Comparison of ENCODE assay signal across 11 cellular contexts in genomic region chr3:50583897-50584296, GRCh38. TPM values are rescaled to one million over a fixed set of nuclear protein-coding genes. Genes with fewer than 3 reads are reported as not detected.
DNase-seq lines count a peak whose midpoint lies in the region; ATAC-seq and TF ChIP-seq lines count a peak whose summit lies in the region.
"Had no signal": no experiment of that assay in that cellular context is flagged by ENCODE, and none has a peak within 500 bp of the region (broad histone marks: within the 10 kb centered on the region; RNA-seq: fewer than 3 reads in every experiment).

No MANE protein-coding gene starts in this region.

- H3K4me1 ChIP-seq in DND-41 (ENCODE audit: insufficient read depth, low read length) (peaks cover 47% of the 10 kb centered on the region), left ventricle myocardium inferior (peaks cover 83% of the 10 kb centered on the region), gastrocnemius medialis (peaks cover 80 to 81% of the 10 kb centered on the region in 2 donors)

- peak; percentile 20 to 50 for TF ChIP-seq POLR2A in gastrocnemius medialis (IDR thresholded peaks at IDR 0.05)

- H3K4me1 Mint-ChIP-seq in activated CD4-positive, alpha-beta memory T cell treated with anti-CD3 and anti-CD28 coated beads for 36 hours (ENCODE audit: low read depth): peaks cover 83% of the 10 kb centered on the region

- H3K36me3 ChIP-seq in DND-41 (ENCODE audit: insufficient read depth, low read length): peaks cover 83% of the 10 kb centered on the region
- H3K36me3 ChIP-seq in left ventricle myocardium inferior: peaks cover 8% of the 10 kb centered on the region
- H3K36me3 ChIP-seq in gastrocnemius medialis: no peaks in the 10 kb centered on the region

- H3K9me3 Mint-ChIP-seq in activated CD4-positive, alpha-beta memory T cell treated with anti-CD3 and anti-CD28 coated beads for 36 hours: no peaks in the 10 kb centered on the region
- H3K9me3 Mint-ChIP-seq: activated B cell treated with CpG ODN at 0.5 μM for 24 hours had no signal

- H3K9me3 ChIP-seq in DND-41 (ENCODE audit: insufficient read depth, low read length, severe bottlenecking) (no peaks in the 10 kb centered on the region), left ventricle myocardium inferior (replicated peaks) (no peaks in the 10 kb centered on the region), gastrocnemius medialis (no peaks in the 10 kb centered on the region)

- no peak for ATAC-seq in DND-41 (ENCODE audit: insufficient read depth, low read depth)
- peak; percentile 68 to 84 for ATAC-seq in gastrocnemius medialis
- no peak for ATAC-seq in HG02642 (IDR thresholded peaks at IDR 0.05; ENCODE audit: poor library complexity, unreplicated experiment)
- ATAC-seq in GM21390 (IDR thresholded peaks at IDR 0.05; ENCODE audit: unreplicated experiment): no peak
- no peak for ATAC-seq in HG03571 (IDR thresholded peaks at IDR 0.05; ENCODE audit: unreplicated experiment)

- no peak overlapping the region for H3K4me2 ChIP-seq in DND-41 (ENCODE audit: insufficient read depth, low read length)

- no peaks in the 10 kb centered on the region for H4K20me1 ChIP-seq in DND-41 (ENCODE audit: insufficient read depth, low read length)

- H3K4me3 ChIP-seq in DND-41 (ENCODE audit: low read depth in 1 of 2, low read length in 2 of 2) (no peak overlapping the region), left ventricle myocardium inferior (no peak overlapping the region), gastrocnemius medialis (no peak overlapping the region)

- POLR2A ChIA-PET in activated CD4-positive, alpha-beta memory T cell treated with anti-CD3 and anti-CD28 coated beads for 36 hours (lab: Charles Lee): interaction anchor here (0.5 to 1.5 kb wide), 2 partner anchors 28 to 243 kb away, joined by 3 read pairs; partner anchors contain the start of gene CISH

- CTCF ChIA-PET in activated CD4-positive, alpha-beta memory T cell treated with anti-CD3 and anti-CD28 coated beads for 36 hours (lab: Charles Lee): interaction anchor here (1.0 to 1.2 kb wide), 2 partner anchors 9 to 11 kb away, joined by 3 read pairs; no protein-coding TSS in a partner anchor

- no peak for DNase-seq in DND-41
- DNase-seq in activated CD4-positive, alpha-beta memory T cell treated with anti-CD3 and anti-CD28 coated beads for 36 hours: no peak
- peak; percentile 90 for DNase-seq in left ventricle myocardium inferior
- peak; percentile 97 to 100 for DNase-seq in gastrocnemius medialis
- no peak for DNase-seq in NCI-H2171 treated with DMSO at 0.1 percent for 48 hours (lab: John Stamatoyannopoulos, UW)
- DNase-seq: activated B cell treated with CpG ODN at 0.5 μM for 24 hours, DMS153, NCI-H187 had no signal

- H3K27ac ChIP-seq in DND-41 (ENCODE audit: low read length) (peak overlapping the region; percentile 96), left ventricle myocardium inferior (replicated peaks) (peak overlapping the region; percentile 93), gastrocnemius medialis (peak overlapping the region; percentile 95 to 99 (median 97))

- H3K9ac ChIP-seq in DND-41 (ENCODE audit: low read depth, low read length): no peak overlapping the region

- in situ Hi-C loops in gastrocnemius medialis (cut with MboI; ENCODE audit: low sequenced_read_pairs in 4 of 4): no loop called here

- peak overlapping the region; percentile 98 for H3K27ac Mint-ChIP-seq in activated CD4-positive, alpha-beta memory T cell treated with anti-CD3 and anti-CD28 coated beads for 36 hours
- H3K27ac Mint-ChIP-seq: activated B cell treated with CpG ODN at 0.5 μM for 24 hours had no signal

- no peak overlapping the region for H3K4me3 Mint-ChIP-seq in activated CD4-positive, alpha-beta memory T cell treated with anti-CD3 and anti-CD28 coated beads for 36 hours
- H3K4me3 Mint-ChIP-seq: activated B cell treated with CpG ODN at 0.5 μM for 24 hours had no signal

- H3K79me2 ChIP-seq in DND-41 (ENCODE audit: insufficient read depth, low read length): peaks cover 21% of the 10 kb centered on the region

- no peaks in the 10 kb centered on the region for H3K27me3 Mint-ChIP-seq in activated CD4-positive, alpha-beta memory T cell treated with anti-CD3 and anti-CD28 coated beads for 36 hours
- H3K27me3 Mint-ChIP-seq: activated B cell treated with CpG ODN at 0.5 μM for 24 hours had no signal

- no peak overlapping the region for H2AFZ ChIP-seq in DND-41 (ENCODE audit: low read depth, low read length)

- no peak for TF ChIP-seq CTCF in DND-41 (IDR thresholded peaks at IDR 0.05; ENCODE audit: borderline replicate concordance, extremely low read depth, low read length, poor library complexity, severe bottlenecking)
- no peak for TF ChIP-seq CTCF in left ventricle myocardium inferior (IDR thresholded peaks at IDR 0.05; ENCODE audit: borderline replicate concordance)
- TF ChIP-seq CTCF in gastrocnemius medialis (IDR thresholded peaks at IDR 0.05 in 4 of 5, conservative IDR thresholded peaks at IDR 0.05 in 1 of 5): peak in 1 of 5 experiments; percentile 15

- H3K36me3 Mint-ChIP-seq in activated CD4-positive, alpha-beta memory T cell treated with anti-CD3 and anti-CD28 coated beads for 36 hours: peaks cover 70% of the 10 kb centered on the region

- intact Hi-C loops in activated CD4-positive, alpha-beta memory T cell treated with anti-CD3 and anti-CD28 coated beads for 36 hours (cut with micrococcal nuclease): no loop called here
- intact Hi-C loops in left ventricle myocardium inferior (cut with micrococcal nuclease) (no loop called here), gastrocnemius medialis (cut with DNase I; ENCODE audit: low total_unique reads) (loop anchor here (1.0 to 5.0 kb wide), 3 partner anchors 17 to 1388 kb away; partner anchors contain the start of gene ABHD14B)

- H3K27me3 ChIP-seq in DND-41 (ENCODE audit: insufficient read depth, low read length, poor library complexity) (no peaks in the 10 kb centered on the region), left ventricle myocardium inferior (ENCODE audit: low read depth) (no peaks in the 10 kb centered on the region), gastrocnemius medialis (no peaks in the 10 kb centered on the region)

RNA-seq across cellular contexts. Expression of gene HEMK1, which starts 14.6 kb away (rescaled TPM):
- 10 to 100 TPM; 78.7 to 82.6 TPM for total RNA-seq in activated CD4-positive, alpha-beta memory T cell treated with anti-CD3 and anti-CD28 coated beads for 36 hours
- 16.1 TPM for total RNA-seq in left ventricle myocardium inferior
- total RNA-seq in gastrocnemius medialis: 1 to 10 TPM; 4.5 to 8.1 (median 7.5) TPM

RNA-seq across cellular contexts. Expression of gene C3orf18, which starts 16.4 kb away (rescaled TPM):
- 10 to 100 TPM; 16.7 to 17.0 TPM for total RNA-seq in activated CD4-positive, alpha-beta memory T cell treated with anti-CD3 and anti-CD28 coated beads for 36 hours
- 57.2 TPM for total RNA-seq in left ventricle myocardium inferior
- total RNA-seq in gastrocnemius medialis: 10 to 100 TPM; 12.6 to 27.4 (median 15.4) TPM

RNA-seq across cellular contexts. Expression of gene CISH, which starts 27.7 kb away (rescaled TPM):
- 100 to 1,000 TPM; 319 TPM for total RNA-seq in activated CD4-positive, alpha-beta memory T cell treated with anti-CD3 and anti-CD28 coated beads for 36 hours
- 16.6 TPM for total RNA-seq in left ventricle myocardium inferior
- 10 to 100 TPM in 2 of 4 donors, 1 to 10 TPM in 2; 3.3 to 50.5 (median 20.3) TPM for total RNA-seq in gastrocnemius medialis

RNA-seq across cellular contexts. Expression of gene MAPKAPK3, which starts 33.1 kb away (rescaled TPM):
- total RNA-seq in activated CD4-positive, alpha-beta memory T cell treated with anti-CD3 and anti-CD28 coated beads for 36 hours: 100 to 1,000 TPM; 186 to 187 TPM
- total RNA-seq in left ventricle myocardium inferior (359 TPM), gastrocnemius medialis (100 to 1,000 TPM; 235 to 466 (median 387) TPM)

Comparison
In these comparisons a context has a peak if more than half of its experiments do, and no peak if none do; other contexts are left out.
1. ATAC-seq: peak in gastrocnemius medialis (2 of 2); none in DND-41 (single experiment), HG02642 (single experiment), GM21390 (single experiment) and HG03571 (single experiment).
2. DNase-seq: peak in left ventricle myocardium inferior (single experiment) and gastrocnemius medialis (2 of 2); none in DND-41 (single experiment), activated CD4-positive, alpha-beta memory T cell treated with anti-CD3 and anti-CD28 coated beads for 36 hours (single experiment) and NCI-H2171 treated with DMSO at 0.1 percent for 48 hours (single experiment).
3. RNA of gene CISH, which starts 27.7 kb away (total RNA-seq): 319 TPM in activated CD4-positive, alpha-beta memory T cell treated with anti-CD3 and anti-CD28 coated beads for 36 hours; 3.3 to 50.5 TPM in gastrocnemius medialis and 16.6 TPM in left ventricle myocardium inferior (single experiment); every median in the first group is over 4 times any median in the second.
4. Peak in every context shown above with its lines, with median percentiles within 50 percentile points of each other: H3K27ac ChIP-seq.